ENCODE assay signal across 12 cellular contexts in the genomic region with DNA sequence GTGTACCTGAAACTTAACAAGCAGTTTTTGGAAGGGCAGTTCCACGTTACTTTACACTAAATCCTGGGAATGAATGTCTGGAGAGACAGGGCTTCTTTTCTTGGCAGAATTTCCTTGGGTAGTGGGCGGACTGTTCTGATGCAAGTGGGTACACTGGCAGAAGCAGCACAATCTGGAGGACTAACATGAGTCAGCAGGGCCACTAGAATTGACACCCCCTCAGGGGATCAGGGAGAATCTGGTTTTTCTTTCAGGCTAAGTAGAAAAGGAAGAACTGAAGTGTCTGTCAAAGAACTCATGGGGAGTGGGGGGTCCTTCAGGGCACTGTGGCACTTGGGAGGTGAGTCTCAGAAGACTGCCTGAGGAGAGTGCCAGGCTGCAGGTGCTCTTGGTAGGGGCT. TPM values are rescaled to one million over a fixed set of nuclear protein-coding genes. Genes with fewer than 3 reads are reported as not detected.
A peak's percentile ranks its signal among the peaks of the same experiment; 100 is the strongest.
DNase-seq lines count a peak whose midpoint lies in the region; ATAC-seq, FAIRE-seq and TF ChIP-seq lines count a peak whose summit lies in the region.
"Had no signal": no experiment of that assay in that cellular context is flagged by ENCODE, and none has a peak within 500 bp of the region (broad histone marks: within the 10 kb centered on the region; RNA-seq: fewer than 3 reads in every experiment).

No MANE protein-coding gene starts in this region.

- intact Hi-C loops in tibial artery (cut with DNase I; ENCODE audit: low total_unique reads), result no loop called here

- H3K4me2 ChIP-seq in GM23338, result no peak overlapping the region

- H3K4me3 Mint-ChIP-seq in GM23338, result no peak overlapping the region; the same call in 2 of the 3 replicates
- H3K4me3 Mint-ChIP-seq in activated naive CD8-positive, alpha-beta T cell treated with anti-CD3 and anti-CD28 coated beads, Interleukin-2, amount 10 ng/mL, durations not matched to agents 7 days and 5 days, result no peak overlapping the region
- no peak overlapping the region for H3K4me3 Mint-ChIP-seq in immature natural killer cell

- H3K4me1 ChIP-seq in GM23338 (ENCODE audit: insufficient read depth) (peaks cover 25% of the 10 kb centered on the region), tibial artery (peaks cover 0 to 40% (median 15%) of the 10 kb centered on the region in 4 donors)

- H3K4me3 ChIP-seq in AG10803 (ENCODE audit: low read length) (no peak overlapping the region), GM23338 (no peak overlapping the region), tibial artery (no peak overlapping the region)
- H3K4me3 ChIP-seq: skin epidermis had no signal

- no peak for ATAC-seq in GM23338
- no peak for ATAC-seq in activated naive CD8-positive, alpha-beta T cell treated with anti-CD3 and anti-CD28 coated beads, Interleukin-2, amount 10 ng/mL, durations not matched to agents 7 days and 5 days (ENCODE audit: low read depth)
- ATAC-seq in GM18907 (IDR thresholded peaks at IDR 0.05; ENCODE audit: unreplicated experiment), result no peak

- peaks cover 48% of the 10 kb centered on the region for H3K79me2 ChIP-seq in GM23338 (replicated peaks; ENCODE audit: insufficient read depth)

- peaks cover 67% of the 10 kb centered on the region for H4K20me1 ChIP-seq in GM23338 (replicated peaks; ENCODE audit: insufficient read depth)

- POLR2A ChIA-PET in activated naive CD8-positive, alpha-beta T cell treated with anti-CD3 and anti-CD28 coated beads, Interleukin-2, amount 10 ng/mL, durations not matched to agents 7 days and 5 days (lab: Charles Lee), result no interaction called here

- H3K27me3 Mint-ChIP-seq in GM23338 (ENCODE audit: insufficient read depth, low read depth, poor library complexity), result peaks cover 34% of the 10 kb centered on the region
- no peaks in the 10 kb centered on the region for H3K27me3 Mint-ChIP-seq in activated naive CD8-positive, alpha-beta T cell treated with anti-CD3 and anti-CD28 coated beads, Interleukin-2, amount 10 ng/mL, durations not matched to agents 7 days and 5 days
- H3K27me3 Mint-ChIP-seq in immature natural killer cell (ENCODE audit: low read depth in 3 of 3), result peaks cover 8 to 13% (median 10%) of the 10 kb centered on the region in 3 donors

- H3K27me3 ChIP-seq in GM23338 (ENCODE audit: insufficient read depth) (no peaks in the 10 kb centered on the region), tibial artery (no peaks in the 10 kb centered on the region)

- no peaks in the 10 kb centered on the region for H3K9me3 ChIP-seq in tibial artery

- peaks cover 22% of the 10 kb centered on the region; the same call in 1 of the 2 replicates for H3K36me3 ChIP-seq in GM23338 (ENCODE audit: insufficient read depth)
- H3K36me3 ChIP-seq in tibial artery, result peaks cover 12 to 55% (median 41%) of the 10 kb centered on the region in 3 donors

- peaks cover 28% of the 10 kb centered on the region for H3F3A ChIP-seq in GM23338 (replicated peaks; ENCODE audit: low read depth)

- H3K9me2 ChIP-seq in GM23338 (ENCODE audit: insufficient read depth), result no peaks in the 10 kb centered on the region

- H3K9me3 Mint-ChIP-seq in GM23338 (no peaks in the 10 kb centered on the region), immature natural killer cell (no peaks in the 10 kb centered on the region)
- H3K9me3 Mint-ChIP-seq in activated naive CD8-positive, alpha-beta T cell treated with anti-CD3 and anti-CD28 coated beads, Interleukin-2, amount 10 ng/mL, durations not matched to agents 7 days and 5 days, result no peaks in the 10 kb centered on the region

- peaks cover 50% of the 10 kb centered on the region for H3K4me1 Mint-ChIP-seq in GM23338
- peaks cover 37% of the 10 kb centered on the region for H3K4me1 Mint-ChIP-seq in activated naive CD8-positive, alpha-beta T cell treated with anti-CD3 and anti-CD28 coated beads, Interleukin-2, amount 10 ng/mL, durations not matched to agents 7 days and 5 days
- peaks cover 60 to 74% of the 10 kb centered on the region in 2 donors for H3K4me1 Mint-ChIP-seq in immature natural killer cell

- FAIRE-seq in urothelium cell line (lab: Jason Lieb, UNC), result no peak
- FAIRE-seq: endometrium had no signal

- H2AFZ ChIP-seq in GM23338, result no peak overlapping the region

- H3K27ac Mint-ChIP-seq in GM23338 (peak overlapping the region; percentile 50; the same call in 1 of the 2 replicates), immature natural killer cell (peak overlapping the region; percentile 20 to 74 (median 59))
- H3K27ac Mint-ChIP-seq in activated naive CD8-positive, alpha-beta T cell treated with anti-CD3 and anti-CD28 coated beads, Interleukin-2, amount 10 ng/mL, durations not matched to agents 7 days and 5 days, result peak overlapping the region; percentile 23

- H3K36me3 Mint-ChIP-seq in GM23338 (ENCODE audit: low read depth) (peaks cover 61% of the 10 kb centered on the region), immature natural killer cell (peaks cover 4 to 25% (median 14%) of the 10 kb centered on the region in 3 donors)
- H3K36me3 Mint-ChIP-seq in activated naive CD8-positive, alpha-beta T cell treated with anti-CD3 and anti-CD28 coated beads, Interleukin-2, amount 10 ng/mL, durations not matched to agents 7 days and 5 days, result peaks cover 24% of the 10 kb centered on the region

- peak; percentile 48 for DNase-seq in AG10803 (ENCODE audit: low read depth)
- DNase-seq in GM23338 (ENCODE audit: low spot score), result no peak
- DNase-seq in activated naive CD8-positive, alpha-beta T cell treated with anti-CD3 and anti-CD28 coated beads, Interleukin-2, amount 10 ng/mL, durations not matched to agents 7 days and 5 days, result no peak
- DNase-seq in immature natural killer cell, result no peak
- DNase-seq in central memory CD4-positive, alpha-beta T cell, result no peak
- DNase-seq in tibial artery, result no peak
- no peak for DNase-seq in urothelium cell line (ENCODE audit: low spot score)
- DNase-seq: DND-41, NCI-H226 had no signal

- H3K27ac ChIP-seq in GM23338 (ENCODE audit: low read depth) (peak overlapping the region; percentile 63; the same call in 1 of the 2 replicates), tibial artery (no peak overlapping the region)

- TF ChIP-seq CTCF in AG10803 (conservative IDR thresholded peaks at IDR 0.05; ENCODE audit: low read length) (no peak), GM23338 (conservative IDR thresholded peaks at IDR 0.05; ENCODE audit: low read depth in 2 of 2) (no peak), tibial artery (IDR thresholded peaks at IDR 0.05) (no peak)

TF ChIP-seq in GM23338, 12 proteins besides CTCF, POLR2A, EP300 and RAD21 (continues in another document):
- no peak for TF ChIP-seq ZNF331 (CRISPR knock-in tag; IDR thresholded peaks at IDR 0.05; ENCODE audit: low read depth)
- TF ChIP-seq EZH2phosphoT487 (IDR thresholded peaks at IDR 0.05; ENCODE audit: unreplicated experiment), result no peak
- no peak for TF ChIP-seq STAT1 (IDR thresholded peaks at IDR 0.05; ENCODE audit: unreplicated experiment)

RNA-seq across cellular contexts. Expression of a gene that starts 34.6 kb away (rescaled TPM):
- 63.4 and 72.0 TPM in 2 replicates for total RNA-seq in GM23338 (2014; rRNA removed; shearing (Covaris generic))
- polyA plus RNA-seq in GM23338 (2016; fragmentation: Nextera tagmentation; extraction: Ambion mirVana) (36.1 and 36.8 TPM in 2 replicates), immature natural killer cell (10 to 100 TPM; 42.1 to 53.0 (median 44.3) TPM)
- 10 to 100 TPM; 76.6 to 80.1 TPM for total RNA-seq in activated naive CD8-positive, alpha-beta T cell treated with anti-CD3 and anti-CD28 coated beads, Interleukin-2, amount 10 ng/mL, durations not matched to agents 7 days and 5 days
